In the genomic region with DNA sequence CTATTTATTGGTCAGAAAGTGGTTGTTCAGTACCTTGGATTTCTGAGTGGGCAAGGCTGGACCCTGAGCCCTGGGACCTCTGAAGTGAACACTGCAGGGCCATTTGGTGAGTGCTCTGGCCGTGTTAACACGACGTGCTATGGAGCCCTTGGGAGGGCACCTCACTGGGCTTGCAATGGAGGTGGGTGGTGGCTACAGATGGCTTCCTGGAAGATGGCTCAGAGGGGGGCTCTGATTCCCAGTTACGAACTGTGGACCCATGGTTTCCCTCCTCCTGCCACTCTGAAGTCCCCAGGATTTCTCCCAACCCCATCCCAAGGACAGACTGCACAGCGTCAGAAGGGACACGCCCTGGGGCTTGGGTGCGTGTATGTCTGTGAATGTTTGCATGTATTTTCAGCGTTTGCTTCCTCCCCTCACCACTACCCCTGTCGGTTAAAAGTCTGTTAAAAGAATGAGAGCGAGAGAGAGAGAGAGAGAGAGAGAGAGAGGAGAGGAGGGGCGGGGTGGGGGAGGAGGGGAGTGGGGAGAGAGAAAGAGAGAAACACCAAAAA, we compare ENCODE assay signal across 1 cellular context.
TF ChIP-seq lines count a peak whose summit lies in the region.

No MANE protein-coding gene starts in this region.

TF ChIP-seq in GM23338, 12 proteins besides CTCF, POLR2A, EP300 and RAD21 (continued from another document):
- TF ChIP-seq, protein P1, sequence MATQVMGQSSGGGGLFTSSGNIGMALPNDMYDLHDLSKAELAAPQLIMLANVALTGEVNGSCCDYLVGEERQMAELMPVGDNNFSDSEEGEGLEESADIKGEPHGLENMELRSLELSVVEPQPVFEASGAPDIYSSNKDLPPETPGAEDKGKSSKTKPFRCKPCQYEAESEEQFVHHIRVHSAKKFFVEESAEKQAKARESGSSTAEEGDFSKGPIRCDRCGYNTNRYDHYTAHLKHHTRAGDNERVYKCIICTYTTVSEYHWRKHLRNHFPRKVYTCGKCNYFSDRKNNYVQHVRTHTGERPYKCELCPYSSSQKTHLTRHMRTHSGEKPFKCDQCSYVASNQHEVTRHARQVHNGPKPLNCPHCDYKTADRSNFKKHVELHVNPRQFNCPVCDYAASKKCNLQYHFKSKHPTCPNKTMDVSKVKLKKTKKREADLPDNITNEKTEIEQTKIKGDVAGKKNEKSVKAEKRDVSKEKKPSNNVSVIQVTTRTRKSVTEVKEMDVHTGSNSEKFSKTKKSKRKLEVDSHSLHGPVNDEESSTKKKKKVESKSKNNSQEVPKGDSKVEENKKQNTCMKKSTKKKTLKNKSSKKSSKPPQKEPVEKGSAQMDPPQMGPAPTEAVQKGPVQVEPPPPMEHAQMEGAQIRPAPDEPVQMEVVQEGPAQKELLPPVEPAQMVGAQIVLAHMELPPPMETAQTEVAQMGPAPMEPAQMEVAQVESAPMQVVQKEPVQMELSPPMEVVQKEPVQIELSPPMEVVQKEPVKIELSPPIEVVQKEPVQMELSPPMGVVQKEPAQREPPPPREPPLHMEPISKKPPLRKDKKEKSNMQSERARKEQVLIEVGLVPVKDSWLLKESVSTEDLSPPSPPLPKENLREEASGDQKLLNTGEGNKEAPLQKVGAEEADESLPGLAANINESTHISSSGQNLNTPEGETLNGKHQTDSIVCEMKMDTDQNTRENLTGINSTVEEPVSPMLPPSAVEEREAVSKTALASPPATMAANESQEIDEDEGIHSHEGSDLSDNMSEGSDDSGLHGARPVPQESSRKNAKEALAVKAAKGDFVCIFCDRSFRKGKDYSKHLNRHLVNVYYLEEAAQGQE (IDR thresholded peaks at IDR 0.05; ENCODE audit: unreplicated experiment), result no peak
- TF ChIP-seq POLR2AphosphoS5 (IDR thresholded peaks at IDR 0.05; ENCODE audit: low read depth), result no peak
